27 cellular contexts compared by ENCODE assay signal in the genomic region with DNA sequence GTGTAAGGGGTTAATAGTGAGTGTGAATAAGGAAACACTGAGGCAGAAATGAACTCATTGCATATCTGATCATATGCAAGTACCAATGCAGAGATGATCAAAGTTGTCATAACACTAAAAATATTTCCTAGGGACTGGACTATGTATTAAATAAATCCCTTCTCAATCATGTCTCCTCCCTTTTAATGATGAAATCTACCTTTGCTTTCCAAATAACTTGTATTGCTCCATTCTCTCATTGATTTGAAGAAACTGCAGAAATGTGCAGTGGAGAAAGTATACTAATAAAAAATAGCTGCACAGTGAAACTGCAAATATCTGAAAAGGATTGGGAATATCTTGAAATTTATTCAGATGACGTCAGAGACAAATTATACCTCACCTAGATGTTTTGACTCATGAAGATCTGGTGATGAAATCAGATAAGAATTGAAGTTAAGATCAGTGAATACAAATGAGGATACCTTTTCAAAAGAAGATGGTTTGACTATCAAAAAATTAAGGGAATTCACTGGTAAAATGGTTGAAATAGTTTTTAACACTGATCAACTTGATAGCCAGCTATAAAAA.
"Had no signal": no experiment of that assay in that cellular context is flagged by ENCODE, and none has a peak within 500 bp of the region (broad histone marks: within the 10 kb centered on the region; RNA-seq: fewer than 3 reads in every experiment).

No MANE protein-coding gene starts in this region.

- H3K4me1 Mint-ChIP-seq: endodermal cell had no signal

- H3K27me3 Mint-ChIP-seq: dendritic cell treated with granulocyte-macrophage colony-stimulating factor and Interleukin-4, amounts not matched to agents 40 ng/mL and 50 ng/mL, for 4 days; effector memory CD8-positive, alpha-beta T cell had no signal

- H3K27ac ChIP-seq: colonic mucosa, coronary artery, dorsolateral prefrontal cortex, epithelial cell of prostate, esophagus muscularis mucosa, esophagus squamous epithelium, foreskin keratinocyte, gastrocnemius medialis, gastroesophageal sphincter, heart left ventricle, heart right ventricle had no signal

- H3K4me1 ChIP-seq: colonic mucosa, esophagus muscularis mucosa, esophagus squamous epithelium, foreskin keratinocyte, gastrocnemius medialis, gastroesophageal sphincter, heart left ventricle, heart right ventricle had no signal

- H3K27me3 ChIP-seq: colonic mucosa, dorsolateral prefrontal cortex, esophagus muscularis mucosa, esophagus squamous epithelium, foreskin keratinocyte, gastrocnemius medialis, gastroesophageal sphincter, heart left ventricle, heart right ventricle had no signal

- ATAC-seq: effector memory CD8-positive, alpha-beta T cell; esophagus mucosa; foreskin keratinocyte; gastrocnemius medialis; gastroesophageal sphincter; heart left ventricle; heart right ventricle had no signal

- FAIRE-seq: colon, endothelial cell of umbilical vein had no signal

- DNase-seq: colonic mucosa; cortex of kidney; dermis blood vessel endothelial cell; dorsolateral prefrontal cortex; effector CD4-positive, alpha-beta T cell; effector CD8-positive, alpha-beta T cell; effector memory CD4-positive, alpha-beta T cell; effector memory CD8-positive, alpha-beta T cell; endodermal cell; erythroblast; esophagus squamous epithelium; foreskin fibroblast; foreskin keratinocyte; foreskin melanocyte; gastrocnemius medialis; glutamatergic neuron; head of caudate nucleus; heart left ventricle; heart right ventricle had no signal

- H3K36me3 ChIP-seq: colonic mucosa, esophagus muscularis mucosa, esophagus squamous epithelium, gastrocnemius medialis, gastroesophageal sphincter, heart left ventricle, heart right ventricle had no signal

- H3K4me3 ChIP-seq: colonic mucosa, coronary artery, dorsolateral prefrontal cortex, esophagus muscularis mucosa, esophagus squamous epithelium, gastrocnemius medialis, gastroesophageal sphincter, heart left ventricle, heart right ventricle had no signal

- H3K9me3 ChIP-seq: colonic mucosa, esophagus muscularis mucosa, esophagus squamous epithelium, gastrocnemius medialis, gastroesophageal sphincter had no signal

- H3K4me3 Mint-ChIP-seq: dendritic cell treated with granulocyte-macrophage colony-stimulating factor and Interleukin-4, amounts not matched to agents 40 ng/mL and 50 ng/mL, for 4 days; effector memory CD8-positive, alpha-beta T cell; endodermal cell had no signal

- H3K27ac Mint-ChIP-seq: dendritic cell treated with granulocyte-macrophage colony-stimulating factor and Interleukin-4, amounts not matched to agents 40 ng/mL and 50 ng/mL, for 4 days; effector memory CD8-positive, alpha-beta T cell; endodermal cell had no signal
